Comparison of ENCODE assay signal across 1 cellular context in the genomic region with DNA sequence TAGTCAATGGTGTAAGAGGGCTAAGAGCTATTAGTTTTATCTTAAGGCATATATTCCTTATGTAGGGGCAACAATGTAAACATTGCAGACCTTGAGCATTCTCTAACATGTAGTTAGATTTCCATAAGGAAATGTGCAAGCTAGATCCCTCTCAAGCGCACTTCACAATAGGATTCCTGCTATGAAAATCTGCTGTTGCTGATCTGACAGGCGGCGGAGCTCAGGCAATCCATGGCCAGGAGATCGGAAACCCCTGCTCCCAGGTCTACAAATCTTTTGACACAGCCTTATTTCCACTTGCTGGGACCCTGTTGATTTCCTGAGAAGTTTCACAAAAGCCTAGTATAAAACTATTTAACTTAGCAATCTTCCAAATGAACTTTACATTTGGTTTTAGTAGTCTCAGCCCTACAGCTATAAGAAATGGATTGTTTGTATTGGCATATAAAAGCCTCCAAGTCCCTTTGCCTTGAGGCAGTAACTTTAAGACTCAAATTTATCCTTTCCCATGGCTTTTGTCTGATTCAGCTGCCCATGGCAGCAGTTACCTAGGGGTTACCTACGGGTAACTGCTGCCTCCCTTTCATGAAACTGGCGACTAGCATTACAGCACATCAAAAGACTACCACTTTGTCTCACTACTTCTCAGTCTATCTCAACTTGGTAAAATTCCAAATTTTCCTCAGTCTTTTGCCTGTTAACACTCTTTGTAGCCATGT.
TF ChIP-seq lines count a peak whose summit lies in the region.

No MANE protein-coding gene starts in this region.

TF ChIP-seq in GM23338, 12 proteins besides CTCF, POLR2A, EP300 and RAD21 (continued from another document):
- TF ChIP-seq, protein P1, sequence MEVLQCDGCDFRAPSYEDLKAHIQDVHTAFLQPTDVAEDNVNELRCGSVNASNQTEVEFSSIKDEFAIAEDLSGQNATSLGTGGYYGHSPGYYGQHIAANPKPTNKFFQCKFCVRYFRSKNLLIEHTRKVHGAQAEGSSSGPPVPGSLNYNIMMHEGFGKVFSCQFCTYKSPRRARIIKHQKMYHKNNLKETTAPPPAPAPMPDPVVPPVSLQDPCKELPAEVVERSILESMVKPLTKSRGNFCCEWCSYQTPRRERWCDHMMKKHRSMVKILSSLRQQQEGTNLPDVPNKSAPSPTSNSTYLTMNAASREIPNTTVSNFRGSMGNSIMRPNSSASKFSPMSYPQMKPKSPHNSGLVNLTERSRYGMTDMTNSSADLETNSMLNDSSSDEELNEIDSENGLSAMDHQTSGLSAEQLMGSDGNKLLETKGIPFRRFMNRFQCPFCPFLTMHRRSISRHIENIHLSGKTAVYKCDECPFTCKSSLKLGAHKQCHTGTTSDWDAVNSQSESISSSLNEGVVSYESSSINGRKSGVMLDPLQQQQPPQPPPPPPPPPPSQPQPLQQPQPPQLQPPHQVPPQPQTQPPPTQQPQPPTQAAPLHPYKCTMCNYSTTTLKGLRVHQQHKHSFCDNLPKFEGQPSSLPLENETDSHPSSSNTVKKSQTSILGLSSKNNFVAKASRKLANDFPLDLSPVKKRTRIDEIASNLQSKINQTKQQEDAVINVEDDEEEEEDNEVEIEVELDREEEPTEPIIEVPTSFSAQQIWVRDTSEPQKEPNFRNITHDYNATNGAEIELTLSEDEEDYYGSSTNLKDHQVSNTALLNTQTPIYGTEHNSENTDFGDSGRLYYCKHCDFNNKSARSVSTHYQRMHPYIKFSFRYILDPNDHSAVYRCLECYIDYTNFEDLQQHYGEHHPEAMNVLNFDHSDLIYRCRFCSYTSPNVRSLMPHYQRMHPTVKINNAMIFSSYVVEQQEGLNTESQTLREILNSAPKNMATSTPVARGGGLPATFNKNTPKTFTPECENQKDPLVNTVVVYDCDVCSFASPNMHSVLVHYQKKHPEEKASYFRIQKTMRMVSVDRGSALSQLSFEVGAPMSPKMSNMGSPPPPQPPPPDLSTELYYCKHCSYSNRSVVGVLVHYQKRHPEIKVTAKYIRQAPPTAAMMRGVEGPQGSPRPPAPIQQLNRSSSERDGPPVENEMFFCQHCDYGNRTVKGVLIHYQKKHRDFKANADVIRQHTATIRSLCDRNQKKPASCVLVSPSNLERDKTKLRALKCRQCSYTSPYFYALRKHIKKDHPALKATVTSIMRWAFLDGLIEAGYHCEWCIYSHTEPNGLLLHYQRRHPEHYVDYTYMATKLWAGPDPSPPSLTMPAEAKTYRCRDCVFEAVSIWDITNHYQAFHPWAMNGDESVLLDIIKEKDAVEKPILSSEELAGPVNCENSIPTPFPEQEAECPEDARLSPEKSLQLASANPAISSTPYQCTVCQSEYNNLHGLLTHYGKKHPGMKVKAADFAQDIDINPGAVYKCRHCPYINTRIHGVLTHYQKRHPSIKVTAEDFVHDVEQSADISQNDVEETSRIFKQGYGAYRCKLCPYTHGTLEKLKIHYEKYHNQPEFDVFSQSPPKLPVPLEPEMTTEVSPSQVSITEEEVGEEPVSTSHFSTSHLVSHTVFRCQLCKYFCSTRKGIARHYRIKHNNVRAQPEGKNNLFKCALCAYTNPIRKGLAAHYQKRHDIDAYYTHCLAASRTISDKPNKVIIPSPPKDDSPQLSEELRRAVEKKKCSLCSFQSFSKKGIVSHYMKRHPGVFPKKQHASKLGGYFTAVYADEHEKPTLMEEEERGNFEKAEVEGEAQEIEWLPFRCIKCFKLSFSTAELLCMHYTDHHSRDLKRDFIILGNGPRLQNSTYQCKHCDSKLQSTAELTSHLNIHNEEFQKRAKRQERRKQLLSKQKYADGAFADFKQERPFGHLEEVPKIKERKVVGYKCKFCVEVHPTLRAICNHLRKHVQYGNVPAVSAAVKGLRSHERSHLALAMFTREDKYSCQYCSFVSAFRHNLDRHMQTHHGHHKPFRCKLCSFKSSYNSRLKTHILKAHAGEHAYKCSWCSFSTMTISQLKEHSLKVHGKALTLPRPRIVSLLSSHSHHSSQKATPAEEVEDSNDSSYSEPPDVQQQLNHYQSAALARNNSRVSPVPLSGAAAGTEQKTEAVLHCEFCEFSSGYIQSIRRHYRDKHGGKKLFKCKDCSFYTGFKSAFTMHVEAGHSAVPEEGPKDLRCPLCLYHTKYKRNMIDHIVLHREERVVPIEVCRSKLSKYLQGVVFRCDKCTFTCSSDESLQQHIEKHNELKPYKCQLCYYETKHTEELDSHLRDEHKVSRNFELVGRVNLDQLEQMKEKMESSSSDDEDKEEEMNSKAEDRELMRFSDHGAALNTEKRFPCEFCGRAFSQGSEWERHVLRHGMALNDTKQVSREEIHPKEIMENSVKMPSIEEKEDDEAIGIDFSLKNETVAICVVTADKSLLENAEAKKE (CRISPR knock-in tag; IDR thresholded peaks at IDR 0.05) = no peak
- TF ChIP-seq CREB1 (CRISPR knock-in tag; IDR thresholded peaks at IDR 0.05; ENCODE audit: low read depth) = no peak
- no peak for TF ChIP-seq POLR2AphosphoS5 (IDR thresholded peaks at IDR 0.05; ENCODE audit: low read depth)
- TF ChIP-seq EZH2 (IDR thresholded peaks at IDR 0.05; ENCODE audit: low read depth, unreplicated experiment) = no peak
- no peak for TF ChIP-seq ZNF331 (CRISPR knock-in tag; IDR thresholded peaks at IDR 0.05; ENCODE audit: low read depth)
- TF ChIP-seq JUNB (IDR thresholded peaks at IDR 0.05; ENCODE audit: unreplicated experiment) = no peak
- no peak for TF ChIP-seq NANOG (IDR thresholded peaks at IDR 0.05; ENCODE audit: borderline replicate concordance)
- TF ChIP-seq, protein P2, sequence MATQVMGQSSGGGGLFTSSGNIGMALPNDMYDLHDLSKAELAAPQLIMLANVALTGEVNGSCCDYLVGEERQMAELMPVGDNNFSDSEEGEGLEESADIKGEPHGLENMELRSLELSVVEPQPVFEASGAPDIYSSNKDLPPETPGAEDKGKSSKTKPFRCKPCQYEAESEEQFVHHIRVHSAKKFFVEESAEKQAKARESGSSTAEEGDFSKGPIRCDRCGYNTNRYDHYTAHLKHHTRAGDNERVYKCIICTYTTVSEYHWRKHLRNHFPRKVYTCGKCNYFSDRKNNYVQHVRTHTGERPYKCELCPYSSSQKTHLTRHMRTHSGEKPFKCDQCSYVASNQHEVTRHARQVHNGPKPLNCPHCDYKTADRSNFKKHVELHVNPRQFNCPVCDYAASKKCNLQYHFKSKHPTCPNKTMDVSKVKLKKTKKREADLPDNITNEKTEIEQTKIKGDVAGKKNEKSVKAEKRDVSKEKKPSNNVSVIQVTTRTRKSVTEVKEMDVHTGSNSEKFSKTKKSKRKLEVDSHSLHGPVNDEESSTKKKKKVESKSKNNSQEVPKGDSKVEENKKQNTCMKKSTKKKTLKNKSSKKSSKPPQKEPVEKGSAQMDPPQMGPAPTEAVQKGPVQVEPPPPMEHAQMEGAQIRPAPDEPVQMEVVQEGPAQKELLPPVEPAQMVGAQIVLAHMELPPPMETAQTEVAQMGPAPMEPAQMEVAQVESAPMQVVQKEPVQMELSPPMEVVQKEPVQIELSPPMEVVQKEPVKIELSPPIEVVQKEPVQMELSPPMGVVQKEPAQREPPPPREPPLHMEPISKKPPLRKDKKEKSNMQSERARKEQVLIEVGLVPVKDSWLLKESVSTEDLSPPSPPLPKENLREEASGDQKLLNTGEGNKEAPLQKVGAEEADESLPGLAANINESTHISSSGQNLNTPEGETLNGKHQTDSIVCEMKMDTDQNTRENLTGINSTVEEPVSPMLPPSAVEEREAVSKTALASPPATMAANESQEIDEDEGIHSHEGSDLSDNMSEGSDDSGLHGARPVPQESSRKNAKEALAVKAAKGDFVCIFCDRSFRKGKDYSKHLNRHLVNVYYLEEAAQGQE (IDR thresholded peaks at IDR 0.05; ENCODE audit: unreplicated experiment) = no peak
- TF ChIP-seq, protein P3, sequence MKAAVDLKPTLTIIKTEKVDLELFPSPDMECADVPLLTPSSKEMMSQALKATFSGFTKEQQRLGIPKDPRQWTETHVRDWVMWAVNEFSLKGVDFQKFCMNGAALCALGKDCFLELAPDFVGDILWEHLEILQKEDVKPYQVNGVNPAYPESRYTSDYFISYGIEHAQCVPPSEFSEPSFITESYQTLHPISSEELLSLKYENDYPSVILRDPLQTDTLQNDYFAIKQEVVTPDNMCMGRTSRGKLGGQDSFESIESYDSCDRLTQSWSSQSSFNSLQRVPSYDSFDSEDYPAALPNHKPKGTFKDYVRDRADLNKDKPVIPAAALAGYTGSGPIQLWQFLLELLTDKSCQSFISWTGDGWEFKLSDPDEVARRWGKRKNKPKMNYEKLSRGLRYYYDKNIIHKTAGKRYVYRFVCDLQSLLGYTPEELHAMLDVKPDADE (IDR thresholded peaks at IDR 0.05) = no peak
- TF ChIP-seq EZH2phosphoT487 (IDR thresholded peaks at IDR 0.05; ENCODE audit: unreplicated experiment) = no peak
